Comparison of ENCODE assay signal across 2 cellular contexts in the genomic region with DNA sequence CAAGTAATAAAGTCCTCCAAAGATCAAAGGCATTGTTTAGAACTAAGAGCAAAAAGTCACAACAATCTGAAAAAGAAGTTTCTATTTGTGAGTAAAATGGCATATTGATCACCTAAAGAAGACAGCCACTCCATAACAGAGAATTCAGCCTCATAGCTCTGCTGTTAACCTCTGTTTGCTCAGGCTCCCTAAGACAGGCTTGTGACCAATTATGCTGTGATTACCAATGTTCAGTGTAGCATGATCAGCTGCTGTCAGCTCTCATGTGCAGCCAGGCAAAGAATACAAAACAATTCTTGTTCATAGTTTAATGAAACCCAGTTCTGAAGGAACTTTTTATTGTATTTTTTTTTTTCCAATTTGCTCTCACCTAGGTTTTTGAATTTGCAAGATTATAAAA.
TF ChIP-seq lines count a peak whose summit lies in the region.

No MANE protein-coding gene starts in this region.

TF ChIP-seq in IMR-90, 13 proteins besides CTCF, POLR2A, EP300 and RAD21:
- no peak for TF ChIP-seq RCOR1 (IDR thresholded peaks at IDR 0.05; ENCODE audit: insufficient replicate concordance, low read length)
- no peak for TF ChIP-seq BHLHE40 (IDR thresholded peaks at IDR 0.05; ENCODE audit: low read depth, low read length)
- no peak for TF ChIP-seq CEBPB (IDR thresholded peaks at IDR 0.05; ENCODE audit: low read depth, low read length)

TF ChIP-seq in H1, 55 proteins besides CTCF, POLR2A, EP300 and RAD21:
- TF ChIP-seq SAP30 (IDR thresholded peaks at IDR 0.05; ENCODE audit: insufficient read depth, insufficient replicate concordance, low read length): no peak
- TF ChIP-seq HDAC2 (IDR thresholded peaks at IDR 0.05; ENCODE audit: borderline replicate concordance in 1 of 2, low read depth in 2 of 2, low read length in 2 of 2): no peak
- TF ChIP-seq POU5F1 (IDR thresholded peaks at IDR 0.05; ENCODE audit: low read depth, low read length): no peak
- TF ChIP-seq, protein P1, sequence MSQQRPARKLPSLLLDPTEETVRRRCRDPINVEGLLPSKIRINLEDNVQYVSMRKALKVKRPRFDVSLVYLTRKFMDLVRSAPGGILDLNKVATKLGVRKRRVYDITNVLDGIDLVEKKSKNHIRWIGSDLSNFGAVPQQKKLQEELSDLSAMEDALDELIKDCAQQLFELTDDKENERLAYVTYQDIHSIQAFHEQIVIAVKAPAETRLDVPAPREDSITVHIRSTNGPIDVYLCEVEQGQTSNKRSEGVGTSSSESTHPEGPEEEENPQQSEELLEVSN (IDR thresholded peaks at IDR 0.05): no peak
- no peak for TF ChIP-seq ZNF274 (IDR thresholded peaks at IDR 0.05; ENCODE audit: borderline replicate concordance, extremely low read depth, low read length)
- no peak for TF ChIP-seq KDM1A (IDR thresholded peaks at IDR 0.05; ENCODE audit: borderline replicate concordance, low read length)
- TF ChIP-seq SP4 (IDR thresholded peaks at IDR 0.05; ENCODE audit: low read length): no peak
- TF ChIP-seq NANOG (IDR thresholded peaks at IDR 0.05; ENCODE audit: insufficient read depth, low read depth, low read length, poor library complexity, severe bottlenecking): no peak
- no peak for TF ChIP-seq EZH2 (IDR thresholded peaks at IDR 0.05; ENCODE audit: low read depth, low read length, severe bottlenecking)
- no peak for TF ChIP-seq TAF7 (optimal IDR thresholded peaks at IDR 0.05; ENCODE audit: borderline replicate concordance, low read depth, low read length)
- TF ChIP-seq SP1 (IDR thresholded peaks at IDR 0.05; ENCODE audit: low read depth, low read length): no peak
- TF ChIP-seq RNF2 (IDR thresholded peaks at IDR 0.05; ENCODE audit: borderline replicate concordance, low read depth, low read length, missing control alignments, poor library complexity, severe bottlenecking): no peak
- no peak for TF ChIP-seq SIN3A (conservative IDR thresholded peaks at IDR 0.05 in 1 of 2, IDR thresholded peaks at IDR 0.05 in 1 of 2; ENCODE audit: low read depth in 1 of 2, low read length in 2 of 2)
- TF ChIP-seq BRCA1 (IDR thresholded peaks at IDR 0.05; ENCODE audit: low read depth, low read length): no peak
- no peak for TF ChIP-seq USF2 (IDR thresholded peaks at IDR 0.05; ENCODE audit: low read length)
- TF ChIP-seq CBX8 (IDR thresholded peaks at IDR 0.05; ENCODE audit: borderline replicate concordance, low read depth, low read length): no peak
- TF ChIP-seq TAF1 (IDR thresholded peaks at IDR 0.05; ENCODE audit: low read depth, low read length): no peak
